Comparison of ENCODE assay signal across 5 cellular contexts in the genomic region with DNA sequence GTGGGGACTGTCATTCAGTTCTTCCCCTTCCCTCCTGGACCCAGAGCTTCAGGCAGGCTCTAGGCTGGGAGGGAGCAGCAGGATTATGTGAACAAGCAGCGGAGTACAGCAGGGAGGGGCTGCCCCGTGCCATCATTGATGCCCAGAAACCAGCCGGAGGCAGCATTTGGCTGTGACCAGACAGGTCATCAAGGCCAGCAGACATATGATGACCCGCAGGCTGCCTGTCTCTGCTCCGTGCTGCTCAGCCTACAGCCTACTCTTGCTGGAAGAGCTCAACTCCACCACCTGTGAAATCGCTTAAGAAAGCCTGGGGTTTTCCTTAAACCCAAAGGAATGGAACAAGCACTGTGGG.
DNase-seq lines count a peak whose midpoint lies in the region.
"Had no signal": no experiment of that assay in that cellular context is flagged by ENCODE, and none has a peak within 500 bp of the region (broad histone marks: within the 10 kb centered on the region; RNA-seq: fewer than 3 reads in every experiment).

No MANE protein-coding gene starts in this region.

- peak; percentile 51 for DNase-seq in ELF-1 (ENCODE audit: low read depth, low spot score)
- DNase-seq in DMS79 treated with DMSO at 0.1 percent for 48 hours (lab: John Stamatoyannopoulos, UW), result no peak
- DNase-seq: BE2C, NCI-H524 treated with DMSO at 0.1 percent for 48 hours, nephron progenitor cell had no signal
